ENCODE assay signal across 18 cellular contexts in the genomic region with DNA sequence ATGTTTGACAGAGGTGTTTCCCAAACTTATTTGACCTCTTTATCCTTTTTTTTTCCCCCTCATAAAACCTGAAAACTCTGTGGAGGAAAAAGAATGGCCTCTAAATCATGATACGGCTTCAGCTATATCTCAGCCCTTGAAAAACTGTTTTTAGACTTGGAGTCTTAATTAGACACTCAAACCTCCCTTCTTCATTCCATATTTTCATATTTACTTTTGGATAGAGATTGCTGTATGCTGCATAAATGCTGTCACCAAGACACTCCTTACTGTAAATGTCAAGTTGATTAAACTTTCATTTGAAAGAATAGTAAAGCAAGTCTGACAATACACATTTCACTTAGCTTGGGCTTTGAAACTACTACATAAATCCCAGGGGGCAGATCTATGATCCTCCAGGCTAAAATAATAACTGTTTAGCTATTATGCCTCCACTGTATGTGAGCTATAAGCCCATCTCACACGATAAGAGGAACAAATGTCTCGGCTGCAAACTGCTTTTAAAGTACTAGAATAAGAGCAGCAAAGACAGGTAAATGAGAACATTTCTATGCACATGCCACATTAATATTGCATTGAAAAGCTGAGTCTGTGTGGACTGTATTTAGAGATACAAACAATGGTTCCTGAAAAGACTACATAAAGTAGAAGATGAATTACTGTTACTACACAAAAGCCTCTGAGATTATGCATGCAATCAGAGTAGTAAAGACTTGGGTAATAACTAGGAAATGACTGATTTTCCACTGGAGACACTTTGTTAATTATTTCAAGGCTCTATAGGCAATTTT.
DNase-seq lines count a peak whose midpoint lies in the region; ATAC-seq and TF ChIP-seq lines count a peak whose summit lies in the region.
"Had no signal": no experiment of that assay in that cellular context is flagged by ENCODE, and none has a peak within 500 bp of the region (broad histone marks: within the 10 kb centered on the region; RNA-seq: fewer than 3 reads in every experiment).

No MANE protein-coding gene starts in this region.

- H3K9me3 ChIP-seq in RWPE2 (ENCODE audit: severe bottlenecking) (no peaks in the 10 kb centered on the region), neural cell (ENCODE audit: low read length) (no peaks in the 10 kb centered on the region)

- H3K27me3 Mint-ChIP-seq in endothelial cell (ENCODE audit: unreplicated experiment): peaks cover 2% of the 10 kb centered on the region
- H3K27me3 Mint-ChIP-seq: B cell had no signal

- H3K4me1 ChIP-seq in RWPE2 (ENCODE audit: insufficient read depth, poor library complexity, severe bottlenecking): peaks cover 33% of the 10 kb centered on the region

- H3K36me3 Mint-ChIP-seq in endothelial cell (ENCODE audit: low read depth, unreplicated experiment): no peaks in the 10 kb centered on the region

- H3K27me3 ChIP-seq in RWPE2 (ENCODE audit: insufficient read depth, poor library complexity, severe bottlenecking): no peaks in the 10 kb centered on the region
- H3K27me3 ChIP-seq in neural cell (ENCODE audit: insufficient read depth, low read depth, low read length): no peaks in the 10 kb centered on the region

- no peak for ATAC-seq in RWPE2 (ENCODE audit: low read depth)
- ATAC-seq in HG03175 (IDR thresholded peaks at IDR 0.05; ENCODE audit: unreplicated experiment): no peak
- no peak for ATAC-seq in stimulated activated naive CD8-positive, alpha-beta T cell treated with anti-CD3 and anti-CD28 coated beads, Interleukin-15, Interleukin-2, amounts not matched to agents 100 U/mL and 50 U/mL, for 24 hours
- ATAC-seq: GM23338 had no signal

- no peak for TF ChIP-seq CTCF in RWPE2 (IDR thresholded peaks at IDR 0.05; ENCODE audit: poor library complexity, severe bottlenecking)
- no peak for TF ChIP-seq CTCF in neural cell (IDR thresholded peaks at IDR 0.05; ENCODE audit: poor library complexity, severe bottlenecking)
- TF ChIP-seq CTCF in endothelial cell (IDR thresholded peaks at IDR 0.05; ENCODE audit: unreplicated experiment): no peak

- peaks cover 4% of the 10 kb centered on the region for H3K4me1 Mint-ChIP-seq in endothelial cell (ENCODE audit: unreplicated experiment)
- H3K4me1 Mint-ChIP-seq: B cell had no signal

- no peak overlapping the region for H3K9ac ChIP-seq in neural cell (ENCODE audit: low read length)

- no peak overlapping the region for H2AFZ ChIP-seq in neural cell (ENCODE audit: low read depth, low read length)
- H2AFZ ChIP-seq: GM23338, PC-9 had no signal

- peak; percentile 88 for TF ChIP-seq EP300 in neural cell (conservative IDR thresholded peaks at IDR 0.05; ENCODE audit: poor library complexity, severe bottlenecking)

- no peaks in the 10 kb centered on the region for H3K9me2 ChIP-seq in neural cell (ENCODE audit: insufficient read depth, low read length)

- H3K27ac ChIP-seq in RWPE2 (ENCODE audit: poor library complexity, severe bottlenecking) (peak overlapping the region; percentile 89), neural cell (ENCODE audit: low read length) (peak overlapping the region; percentile 63)
- H3K27ac ChIP-seq: 22Rv1, HL-60, PC-9, RWPE1 had no signal

- H3K4me3 Mint-ChIP-seq in endothelial cell (ENCODE audit: unreplicated experiment): no peak overlapping the region
- H3K4me3 Mint-ChIP-seq: B cell, GM23338 had no signal

- peak; percentile 30 for TF ChIP-seq RAD21 in neural cell (conservative IDR thresholded peaks at IDR 0.05)

- H3K36me3 ChIP-seq in RWPE2 (ENCODE audit: low read depth): no peaks in the 10 kb centered on the region
- no peaks in the 10 kb centered on the region for H3K36me3 ChIP-seq in neural cell (ENCODE audit: insufficient read depth, low read length)

- H3K79me2 ChIP-seq in neural cell (replicated peaks; ENCODE audit: insufficient read depth, low read length): no peaks in the 10 kb centered on the region

- DNase-seq in DMS153 (lab: John Stamatoyannopoulos, UW): peak; percentile 50
- no peak for DNase-seq in DMS153 treated with DMSO at 0.1 percent for 48 hours (lab: John Stamatoyannopoulos, UW; ENCODE audit: unreplicated experiment)
- DNase-seq in NCI-H1436 treated with DMSO at 0.1 percent for 48 hours (lab: John Stamatoyannopoulos, UW): peak; percentile 94
- no peak for DNase-seq in RWPE2 (ENCODE audit: low spot score)
- DNase-seq in endothelial cell (ENCODE audit: low spot score): no peak
- no peak for DNase-seq in stimulated activated naive CD8-positive, alpha-beta T cell treated with anti-CD3 and anti-CD28 coated beads, Interleukin-15, Interleukin-2, amounts not matched to agents 100 U/mL and 50 U/mL, for 24 hours
- DNase-seq: GDM1, NCI-H1048, NCI-H510A, NCI-H82, PC-9 had no signal

- H3F3A ChIP-seq in neural cell (ENCODE audit: insufficient read depth, low read length, poor library complexity, severe bottlenecking): no peaks in the 10 kb centered on the region

- H3K4me3 ChIP-seq in RWPE2 (ENCODE audit: severe bottlenecking): no peak overlapping the region
- peak overlapping the region; percentile 0 for H3K4me3 ChIP-seq in neural cell (ENCODE audit: low read length)
- H3K4me3 ChIP-seq: GM23338, PC-9 had no signal

- no peak overlapping the region for H3K27ac Mint-ChIP-seq in endothelial cell (ENCODE audit: unreplicated experiment)
- H3K27ac Mint-ChIP-seq: B cell, GM23338 had no signal

- H3K9me3 Mint-ChIP-seq in endothelial cell (ENCODE audit: unreplicated experiment): no peaks in the 10 kb centered on the region

- H4K20me1 ChIP-seq in neural cell (ENCODE audit: insufficient read depth): no peaks in the 10 kb centered on the region

- no peak overlapping the region for H3K4me2 ChIP-seq in neural cell (ENCODE audit: low read length)
- H3K4me2 ChIP-seq: GM23338, PC-9 had no signal

TF ChIP-seq in neural cell, 6 proteins besides CTCF, POLR2A, EP300 and RAD21:
- TF ChIP-seq REST (IDR thresholded peaks at IDR 0.05; ENCODE audit: borderline replicate concordance) (peak; percentile 58), EZH2 (IDR thresholded peaks at IDR 0.05; ENCODE audit: borderline replicate concordance, insufficient read depth, low read length, poor library complexity, severe bottlenecking) (no peak), POLR2AphosphoS5 (IDR thresholded peaks at IDR 0.05) (peak; percentile 84), SMC3 (conservative IDR thresholded peaks at IDR 0.05; ENCODE audit: poor library complexity) (peak; percentile 12), TAF1 (IDR thresholded peaks at IDR 0.05; ENCODE audit: low read depth) (no peak), MXI1 (conservative IDR thresholded peaks at IDR 0.05; ENCODE audit: poor library complexity, severe bottlenecking) (no peak)
TF ChIP-seq in neural cell: peak in this region for 3.

Comparison
In these comparisons a context has a peak if more than half of its experiments do, and no peak if none do; other contexts are left out.
1. DNase-seq: peak in DMS153 (single experiment) and NCI-H1436 treated with DMSO at 0.1 percent for 48 hours (single experiment); none in DMS153 treated with DMSO at 0.1 percent for 48 hours (single experiment), RWPE2 (single experiment), endothelial cell (single experiment) and stimulated activated naive CD8-positive, alpha-beta T cell treated with anti-CD3 and anti-CD28 coated beads, Interleukin-15, Interleukin-2, amounts not matched to agents 100 U/mL and 50 U/mL, for 24 hours (single experiment).